13 cellular contexts compared by ENCODE assay signal in genomic region chr17:4842376-4842775, GRCh38. TPM values are rescaled to one million over a fixed set of nuclear protein-coding genes. Genes with fewer than 3 reads are reported as not detected.
DNase-seq lines count a peak whose midpoint lies in the region; ATAC-seq and TF ChIP-seq lines count a peak whose summit lies in the region.
"Had no signal": no experiment of that assay in that cellular context is flagged by ENCODE, and none has a peak within 500 bp of the region (broad histone marks: within the 10 kb centered on the region; RNA-seq: fewer than 3 reads in every experiment).

No MANE protein-coding gene starts in this region.

- no peak overlapping the region for H3K23ac ChIP-seq in H9 (ENCODE audit: insufficient read length, low read depth, low read length)

- peaks cover 9% of the 10 kb centered on the region for H3K79me1 ChIP-seq in H9 (ENCODE audit: insufficient read depth, low read depth, low read length, poor library complexity, severe bottlenecking)

- no peaks in the 10 kb centered on the region for H4K20me1 ChIP-seq in H9 (ENCODE audit: control insufficient read depth, insufficient read depth, insufficient read length)

- H3K4me1 Mint-ChIP-seq in H9 = peaks cover 32 to 37% of the 10 kb centered on the region in 2 experiments
- peaks cover 31% of the 10 kb centered on the region for H3K4me1 Mint-ChIP-seq in WTC11
- H3K4me1 Mint-ChIP-seq in mesothelial cell of epicardium = peaks cover 24% of the 10 kb centered on the region

- POLR2A ChIA-PET in WTC11 (lab: Charles Lee) = no interaction called here

- no peak overlapping the region for H2BK5ac ChIP-seq in H9 (ENCODE audit: insufficient read length, low read length)

- H3K79me2 ChIP-seq in H9 (ENCODE audit: insufficient read depth, low read length) = peaks cover 10% of the 10 kb centered on the region; the same call in 1 of the 2 replicates

- H3K27ac Mint-ChIP-seq in H9 (peak overlapping the region in 2 of 3 experiments; percentile 25 to 31; a peak in 2 of 7 replicates), WTC11 (0 out of 2 replicates have a peak overlapping the region, but pooled peaks have one; percentile 60), mesothelial cell of epicardium (peak overlapping the region; percentile 58)
- H3K27ac Mint-ChIP-seq: CD8-positive, alpha-beta memory T cell had no signal

- no peaks in the 10 kb centered on the region for H3K27me3 ChIP-seq in H9 (ENCODE audit: insufficient read depth, low read length)
- H3K27me3 ChIP-seq: BE2C had no signal

- no peak overlapping the region for H2BK12ac ChIP-seq in H9 (ENCODE audit: insufficient read length, low read depth, low read length)

- H3K4ac ChIP-seq in H9 (ENCODE audit: low read depth, low read length) = no peak overlapping the region

- 0 out of 2 replicates have a peak, but pooled peaks cover 1% of the 10 kb centered on the region for H3K27me3 Mint-ChIP-seq in H9 (ENCODE audit: low read depth)
- no peaks in the 10 kb centered on the region for H3K27me3 Mint-ChIP-seq in WTC11 (ENCODE audit: low read depth)
- H3K27me3 Mint-ChIP-seq in mesothelial cell of epicardium (ENCODE audit: low read depth) = no peaks in the 10 kb centered on the region
- H3K27me3 Mint-ChIP-seq: CD8-positive, alpha-beta memory T cell had no signal

- no peak overlapping the region for H3T11ph ChIP-seq in H9 (ENCODE audit: low read length)

- H3K9me3 Mint-ChIP-seq in H9 = no peaks in the 10 kb centered on the region
- no peaks in the 10 kb centered on the region for H3K9me3 Mint-ChIP-seq in WTC11
- no peaks in the 10 kb centered on the region for H3K9me3 Mint-ChIP-seq in mesothelial cell of epicardium

- H3K4me1 ChIP-seq in H9 (ENCODE audit: insufficient read depth, low read length) = no peaks in the 10 kb centered on the region
- H3K4me1 ChIP-seq: BE2C, Caco-2 had no signal

- H3K36me3 Mint-ChIP-seq in H9 (ENCODE audit: insufficient read depth in 1 of 3, low read depth in 3 of 3) (peaks cover 0 to 13% (median 0%) of the 10 kb centered on the region in 3 experiments; a peak in 2 of 7 replicates), WTC11 (no peaks in the 10 kb centered on the region), mesothelial cell of epicardium (peaks cover 12% of the 10 kb centered on the region)

- no peak overlapping the region for H3K18ac ChIP-seq in H9 (ENCODE audit: insufficient read length, low read depth, low read length)

- no CpG with 5 or more reads among the region's 3 CpGs for WGBS in H9 (ENCODE audit: extremely low coverage, insufficient read length, low lambda C conversion rate)

- no peak overlapping the region for H3K14ac ChIP-seq in H9 (ENCODE audit: insufficient read depth, low read length)

- H3K4me2 ChIP-seq in H9 (ENCODE audit: insufficient read depth, insufficient read length, low read length) = no peak overlapping the region

- H2AK5ac ChIP-seq in H9 (ENCODE audit: insufficient read length, low read length) = no peak overlapping the region

- H2BK20ac ChIP-seq in H9 (ENCODE audit: low read depth, low read length, poor library complexity, severe bottlenecking) = no peak overlapping the region

- H3K27ac ChIP-seq in H9 (ENCODE audit: insufficient read length, low read depth, low read length) = no peak overlapping the region
- H3K27ac ChIP-seq: C4-2B had no signal

- TF ChIP-seq CTCF in H9 (conservative IDR thresholded peaks at IDR 0.05) = no peak
- TF ChIP-seq CTCF in WTC11 (IDR thresholded peaks at IDR 0.05) = no peak
- no peak for TF ChIP-seq CTCF in mesothelial cell of epicardium (IDR thresholded peaks at IDR 0.05; ENCODE audit: unreplicated experiment)

- H3K9ac ChIP-seq in H9 (ENCODE audit: extremely low read depth, insufficient read length, low read length) = no peak overlapping the region

- H2BK15ac ChIP-seq in H9 (ENCODE audit: low read depth, low read length) = no peak overlapping the region

- no peaks in the 10 kb centered on the region for H3K23me2 ChIP-seq in H9 (ENCODE audit: insufficient read length, low read depth, low read length, poor library complexity, severe bottlenecking)

- DNase-seq in H9 = no peak
- DNase-seq in WTC11 (ENCODE audit: low spot score) = no peak
- no peak for DNase-seq in mesothelial cell of epicardium (ENCODE audit: low spot score in 2 of 2, unreplicated experiment in 2 of 2)
- peak; percentile 47 for DNase-seq in putamen (ENCODE audit: low spot score)
- DNase-seq in NCI-H526 treated with DMSO at 0.1 percent for 48 hours (lab: John Stamatoyannopoulos, UW) = no peak
- DNase-seq: BE2C; Caco-2; CD8-positive, alpha-beta memory T cell; DND-41; GDM1 had no signal

- H2AFZ ChIP-seq in H9 (ENCODE audit: low read length) = no peak overlapping the region

- H4K91ac ChIP-seq in H9 (ENCODE audit: insufficient read length, low read depth, low read length) = no peak overlapping the region

- H3K4me3 Mint-ChIP-seq in H9 (no peak overlapping the region), WTC11 (no peak overlapping the region), mesothelial cell of epicardium (no peak overlapping the region)
- H3K4me3 Mint-ChIP-seq: CD8-positive, alpha-beta memory T cell had no signal

- no peak overlapping the region for H4K8ac ChIP-seq in H9 (replicated peaks; ENCODE audit: insufficient read length, low read depth, low read length)

- no peak overlapping the region for H4K5ac ChIP-seq in H9 (ENCODE audit: insufficient read length, low read depth, low read length)

- ATAC-seq in WTC11 (no peak), HG02884 (IDR thresholded peaks at IDR 0.05; ENCODE audit: unreplicated experiment) (no peak), HG03457 (IDR thresholded peaks at IDR 0.05; ENCODE audit: unreplicated experiment) (no peak)

- no peaks in the 10 kb centered on the region for H3K9me3 ChIP-seq in H9 (ENCODE audit: control insufficient read depth, low read depth, low read length)
- H3K9me3 ChIP-seq: BE2C, Caco-2 had no signal

- H2BK120ac ChIP-seq in H9 (ENCODE audit: low read depth, low read length, poor library complexity, severe bottlenecking) = no peak overlapping the region

- CTCF ChIA-PET in WTC11 (lab: Charles Lee) = no interaction called here

- no peak overlapping the region for H3K56ac ChIP-seq in H9 (ENCODE audit: insufficient read length, low read depth, low read length)

TF ChIP-seq in WTC11, 78 proteins besides CTCF, POLR2A, EP300 and RAD21 (continues in another document):
- TF ChIP-seq JUN (CRISPR knock-in tag; IDR thresholded peaks at IDR 0.05) (no peak), TEAD1 (CRISPR knock-in tag; IDR thresholded peaks at IDR 0.05) (no peak), NFYB (CRISPR knock-in tag; conservative IDR thresholded peaks at IDR 0.05; ENCODE audit: low read depth) (no peak), ATF6 (CRISPR knock-in tag; IDR thresholded peaks at IDR 0.05) (no peak), ZNF416 (CRISPR knock-in tag; IDR thresholded peaks at IDR 0.05) (no peak), MLX (CRISPR knock-in tag; IDR thresholded peaks at IDR 0.05) (no peak), CREM (CRISPR knock-in tag; IDR thresholded peaks at IDR 0.05) (no peak), EMX1 (CRISPR knock-in tag; IDR thresholded peaks at IDR 0.05) (no peak)

RNA-seq across cellular contexts. Expression of gene MINK1, which starts 9.2 kb away (rescaled TPM):
- total RNA-seq in H9 (2021) (64.3 and 68.8 TPM in 2 replicates), WTC11 (2021) (92.1 to 105 TPM (median 96.2 TPM) in 3 replicates), mesothelial cell of epicardium (113 to 117 TPM (median 114 TPM) in 3 replicates)

RNA-seq across cellular contexts. Expression of gene PLD2, which starts 35.4 kb away (rescaled TPM):
- total RNA-seq in H9 (2021) (63.3 and 66.6 TPM in 2 replicates), WTC11 (2021) (51.3 to 64.9 TPM (median 52.1 TPM) in 3 replicates), mesothelial cell of epicardium (77.3 to 83.6 TPM (median 82.5 TPM) in 3 replicates)

RNA-seq across cellular contexts. Expression of gene PSMB6, which starts 46.4 kb away (rescaled TPM):
- total RNA-seq in H9 (2021) (244 and 247 TPM in 2 replicates), WTC11 (2021) (294 to 305 TPM (median 296 TPM) in 3 replicates), mesothelial cell of epicardium (98.2 to 102 TPM (median 102 TPM) in 3 replicates)

RNA-seq across cellular contexts. Expression of gene GLTPD2, which starts 53.6 kb away (rescaled TPM):
- total RNA-seq in H9 (2021) = not detected in 2 replicates
- total RNA-seq in WTC11 (2021) = 0.41 to 0.44 TPM in 2 of 3 replicates, not detected in the other
- 0.22 TPM in 1 of 3 replicates, not detected in the others for total RNA-seq in mesothelial cell of epicardium
- total RNA-seq: CD8-positive, alpha-beta memory T cell had no signal
